26 cellular contexts compared by ENCODE assay signal in the genomic region with DNA sequence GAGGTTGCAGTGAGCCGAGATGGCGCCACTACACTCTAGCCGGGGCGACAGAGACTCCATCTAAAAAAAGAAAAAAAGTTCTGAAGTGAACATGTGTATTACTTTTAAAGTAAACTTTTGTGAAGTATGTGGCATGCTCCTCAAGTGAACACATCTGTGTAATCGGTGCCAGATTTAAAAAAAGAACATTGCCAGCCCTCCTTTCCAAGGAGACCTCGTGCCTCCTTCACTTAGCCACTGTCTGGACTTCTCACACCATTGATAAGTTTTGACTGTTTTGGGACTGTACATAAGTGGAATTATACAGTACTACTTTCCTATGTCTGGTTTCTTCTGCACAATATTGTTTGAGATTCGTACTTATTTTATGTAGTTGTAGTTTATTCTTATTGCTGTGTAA.
DNase-seq lines count a peak whose midpoint lies in the region; ATAC-seq, FAIRE-seq and TF ChIP-seq lines count a peak whose summit lies in the region.
"Had no signal": no experiment of that assay in that cellular context is flagged by ENCODE, and none has a peak within 500 bp of the region (broad histone marks: within the 10 kb centered on the region; RNA-seq: fewer than 3 reads in every experiment).

No MANE protein-coding gene starts in this region.

- H4K20me1 ChIP-seq in Karpas-422 (ENCODE audit: insufficient read depth, low read depth, low read length), result no peaks in the 10 kb centered on the region

- H3K79me2 ChIP-seq in Karpas-422 (ENCODE audit: low read length), result no peaks in the 10 kb centered on the region

- H3K4me2 ChIP-seq in Karpas-422 (ENCODE audit: low read depth, low read length, poor library complexity, severe bottlenecking), result no peak overlapping the region
- H3K4me2 ChIP-seq: A549; BLaER1 treated with 17β-estradiol and CSF1 and Interleukin-3, amounts not matched to agents 10 nM and 100 nM had no signal

- DNase-seq in GM12891 (ENCODE audit: insufficient read length, low spot score) (no peak), Karpas-422 (no peak), activated B cell treated with CpG ODN at 0.5 μM for 24 hours (no peak), sciatic nerve (ENCODE audit: low spot score) (no peak), urothelium cell line (ENCODE audit: low spot score) (no peak), DMS114 treated with DMSO at 0.1 percent for 48 hours (lab: John Stamatoyannopoulos, UW; ENCODE audit: unreplicated experiment) (no peak)
- no peak for DNase-seq in activated T-cell treated with anti-CD3 and anti-CD28 coated beads, Interleukin-2, amount 50 U/mL, for 48 hours
- DNase-seq: AML-193; Caco-2; Calu3; CD4-positive, alpha-beta T cell; CD8-positive, alpha-beta T cell; DMS153; DMS53; DMS79; DND-41; EL; GDM1 had no signal

- CTCF ChIA-PET in activated B cell treated with CpG ODN at 0.5 μM for 24 hours (lab: Charles Lee), result no interaction called here

- no peaks in the 10 kb centered on the region for H3K36me3 ChIP-seq in Karpas-422 (ENCODE audit: insufficient read depth, low read length)

- no peak overlapping the region for H2AFZ ChIP-seq in Karpas-422 (ENCODE audit: low read length)

- no peak overlapping the region for H3K9ac ChIP-seq in Karpas-422 (ENCODE audit: low read length)
- H3K9ac ChIP-seq: BLaER1 treated with 17β-estradiol and CSF1 and Interleukin-3, amounts not matched to agents 10 nM and 100 nM had no signal

- TF ChIP-seq CTCF in activated B cell treated with CpG ODN at 0.5 μM for 24 hours (IDR thresholded peaks at IDR 0.05), result no peak

- FAIRE-seq in GM12891 (lab: Jason Lieb, UNC), result peak; percentile 47
- no peak for FAIRE-seq in urothelium cell line (lab: Jason Lieb, UNC)
- FAIRE-seq: A549, D721Med, GM12878, GM19239 had no signal

- peaks cover 56% of the 10 kb centered on the region for H3K4me1 ChIP-seq in Karpas-422 (ENCODE audit: low read length)
- H3K4me1 ChIP-seq: A549, Caco-2 had no signal

- no peak for TF ChIP-seq POLR2A in GM12891 (IDR thresholded peaks at IDR 0.05; ENCODE audit: low read depth, low read length)

- H3K4me3 ChIP-seq in Karpas-422 (ENCODE audit: low read length), result no peak overlapping the region
- H3K4me3 ChIP-seq: A549; BLaER1 treated with 17β-estradiol and CSF1 and Interleukin-3, amounts not matched to agents 10 nM and 100 nM; GM12878 had no signal

- no peaks in the 10 kb centered on the region for H3K9me3 ChIP-seq in Karpas-422 (ENCODE audit: low read length)
- H3K9me3 ChIP-seq: A549 had no signal

- peak overlapping the region; percentile 56; the same call in 1 of the 2 replicates for H3K27ac ChIP-seq in Karpas-422 (ENCODE audit: low read length)
- H3K27ac ChIP-seq: 22Rv1; A549; BLaER1 treated with 17β-estradiol and CSF1 and Interleukin-3, amounts not matched to agents 10 nM and 100 nM; C4-2B had no signal

- peak overlapping the region; percentile 7 for H3K27ac Mint-ChIP-seq in activated B cell treated with CpG ODN at 0.5 μM for 24 hours
- H3K27ac Mint-ChIP-seq: B cell; CD4-positive, alpha-beta T cell; CD8-positive, alpha-beta T cell had no signal

- H3K36me3 Mint-ChIP-seq in activated B cell treated with CpG ODN at 0.5 μM for 24 hours (ENCODE audit: low read depth), result peaks cover 6% of the 10 kb centered on the region
- H3K36me3 Mint-ChIP-seq: CD8-positive, alpha-beta T cell had no signal

- H3K27me3 ChIP-seq in Karpas-422 (ENCODE audit: low read length), result no peaks in the 10 kb centered on the region
- H3K27me3 ChIP-seq: BLaER1 treated with 17β-estradiol and CSF1 and Interleukin-3, amounts not matched to agents 10 nM and 100 nM had no signal

- no peaks in the 10 kb centered on the region for H3K9me2 ChIP-seq in Karpas-422 (replicated peaks; ENCODE audit: insufficient read depth, low read length)

- intact Hi-C loops in activated B cell treated with CpG ODN at 0.5 μM for 24 hours (cut with micrococcal nuclease) (loop anchor here (5.0 kb wide), 3 partner anchors 99 to 141 kb away; a partner anchor contains a TSS), sciatic nerve (cut with DNase I) (no loop called here)

- H3K4me3 Mint-ChIP-seq in activated B cell treated with CpG ODN at 0.5 μM for 24 hours, result no peak overlapping the region
- H3K4me3 Mint-ChIP-seq: B cell; CD4-positive, alpha-beta T cell; CD8-positive, alpha-beta T cell had no signal

- no peaks in the 10 kb centered on the region for H3K9me3 Mint-ChIP-seq in activated B cell treated with CpG ODN at 0.5 μM for 24 hours
- H3K9me3 Mint-ChIP-seq: CD4-positive, alpha-beta T cell; CD8-positive, alpha-beta T cell had no signal

- peaks cover 46% of the 10 kb centered on the region for H3K4me1 Mint-ChIP-seq in activated B cell treated with CpG ODN at 0.5 μM for 24 hours

- POLR2A ChIA-PET in activated B cell treated with CpG ODN at 0.5 μM for 24 hours (lab: Charles Lee), result no interaction called here

- H3K27me3 Mint-ChIP-seq in activated B cell treated with CpG ODN at 0.5 μM for 24 hours, result no peaks in the 10 kb centered on the region
- H3K27me3 Mint-ChIP-seq: B cell; CD4-positive, alpha-beta T cell had no signal

- ATAC-seq in activated B cell treated with CpG ODN at 0.5 μM for 24 hours (ENCODE audit: low read depth), result no peak
- peak; percentile 30 for ATAC-seq in sciatic nerve
- ATAC-seq: A549; CD8-positive, alpha-beta T cell; GM12878 had no signal

TF ChIP-seq in GM12891, 5 proteins besides CTCF, POLR2A, EP300 and RAD21:
- no peak for TF ChIP-seq POU2F2 (IDR thresholded peaks at IDR 0.05; ENCODE audit: low read depth, low read length)
- TF ChIP-seq TAF1 (IDR thresholded peaks at IDR 0.05; ENCODE audit: low read depth, low read length), result no peak
- TF ChIP-seq PAX5 (IDR thresholded peaks at IDR 0.05; ENCODE audit: insufficient read depth, low read length, severe bottlenecking), result no peak
- TF ChIP-seq SPI1 (IDR thresholded peaks at IDR 0.05; ENCODE audit: low read depth, low read length), result no peak
- TF ChIP-seq POLR2AphosphoS5 (IDR thresholded peaks at IDR 0.05; ENCODE audit: low read depth, low read length), result no peak
